In the genomic region with DNA sequence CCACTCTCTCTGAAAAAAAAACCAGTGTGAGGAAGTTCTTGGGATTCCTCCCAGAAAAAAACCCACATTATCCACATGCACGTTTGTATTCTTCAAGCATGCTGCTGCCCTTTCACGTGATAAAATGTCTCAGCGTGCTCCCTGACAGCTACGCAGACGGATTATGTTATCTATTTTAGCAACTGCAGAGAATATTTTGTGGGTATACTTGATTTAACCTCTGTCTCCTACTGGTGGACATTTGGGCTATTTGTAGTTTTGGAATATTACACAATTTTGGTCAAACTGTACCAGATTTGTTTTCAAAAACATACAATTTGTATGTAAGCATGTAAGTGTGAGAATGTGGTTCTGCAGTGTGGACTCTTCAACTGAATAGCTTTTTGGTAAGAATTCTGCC, we compare ENCODE assay signal across 10 cellular contexts. TPM values are rescaled to one million over a fixed set of nuclear protein-coding genes. Genes with fewer than 3 reads are reported as not detected.
DNase-seq lines count a peak whose midpoint lies in the region; ATAC-seq and TF ChIP-seq lines count a peak whose summit lies in the region.
"Had no signal": no experiment of that assay in that cellular context is flagged by ENCODE, and none has a peak within 500 bp of the region (broad histone marks: within the 10 kb centered on the region; RNA-seq: fewer than 3 reads in every experiment).

No MANE protein-coding gene starts in this region.

- TF ChIP-seq CTCF in heart left ventricle (IDR thresholded peaks at IDR 0.05) = peak in 1 of 12 donors; percentile 3
- no peak for TF ChIP-seq CTCF in astrocyte of the spinal cord (IDR thresholded peaks at IDR 0.05; ENCODE audit: low read depth, low read length)
- peak in 1 of 5 experiments; percentile 22 for TF ChIP-seq CTCF in tibial nerve (IDR thresholded peaks at IDR 0.05)

- DNase-seq in heart left ventricle (no peak), cardiac septum (ENCODE audit: low spot score) (no peak), astrocyte of the spinal cord (ENCODE audit: low read depth, low spot score) (peak; percentile 53), tibial nerve (ENCODE audit: low spot score in 2 of 2) (no peak), NCI-H1417 (lab: John Stamatoyannopoulos, UW) (no peak)
- DNase-seq in stimulated activated naive CD4-positive, alpha-beta T cell treated with Interleukin-2 at 50 U/mL for 16 hours (lab: John Stamatoyannopoulos, UW) = no peak
- DNase-seq: Calu3, MM.1S had no signal

- TF ChIP-seq POLR2A in heart left ventricle (IDR thresholded peaks at IDR 0.05) (no peak), tibial nerve (IDR thresholded peaks at IDR 0.05) (no peak)

- in situ Hi-C loops in astrocyte of the spinal cord (cut with HindIII; ENCODE audit: low sequenced_read_pairs) = no loop called here

- H3K4me1 ChIP-seq in heart left ventricle (peaks cover 35 to 100% (median 97%) of the 10 kb centered on the region in 12 donors), mesodermal cell (ENCODE audit: control insufficient read depth, insufficient read depth, low read length, poor library complexity, severe bottlenecking) (peaks cover 76% of the 10 kb centered on the region), tibial nerve (peaks cover 0 to 100% (median 81%) of the 10 kb centered on the region in 4 donors)

- H3K27ac ChIP-seq in heart left ventricle = peak overlapping the region in 11 of 12 donors; percentile 41 to 89 (median 80)
- peak overlapping the region; percentile 77 for H3K27ac ChIP-seq in mesodermal cell (ENCODE audit: low read depth, low read length, severe bottlenecking)
- H3K27ac ChIP-seq in tibial nerve = peak overlapping the region; percentile 41 to 90 (median 66)

- H3K36me3 ChIP-seq in heart left ventricle = no peaks in the 10 kb centered on the region
- peaks cover 31% of the 10 kb centered on the region for H3K36me3 ChIP-seq in mesodermal cell (ENCODE audit: control insufficient read depth, insufficient read depth, low read length)
- H3K36me3 ChIP-seq in tibial nerve = no peaks in the 10 kb centered on the region

- H3K4me3 ChIP-seq in heart left ventricle (peak overlapping the region in 2 of 12 donors; percentile 18 to 23), astrocyte of the spinal cord (ENCODE audit: low read depth, low read length) (no peak overlapping the region), mesodermal cell (ENCODE audit: extremely low read depth, insufficient read depth, low read length, poor library complexity, severe bottlenecking) (no peak overlapping the region), tibial nerve (no peak overlapping the region)

- WGBS in heart left ventricle, 4 donors = 23 to 29% (median 27%) methylated on average over 5 of the region's 5 CpGs
- WGBS in mesodermal cell (ENCODE audit: insufficient coverage in 2 of 2), 2 experiments = 24 to 45% methylated on average over 5 of the region's 5 CpGs
- WGBS in tibial nerve, 2 donors = 26 to 30% methylated on average over 5 of the region's 5 CpGs

- no peak for ATAC-seq in heart left ventricle
- ATAC-seq in GM18511 (IDR thresholded peaks at IDR 0.05; ENCODE audit: unreplicated experiment) = no peak

- no peak for TF ChIP-seq EP300 in tibial nerve (IDR thresholded peaks at IDR 0.05)

- H3K9me3 ChIP-seq in heart left ventricle (no peaks in the 10 kb centered on the region), mesodermal cell (ENCODE audit: control insufficient read depth, low read length) (no peaks in the 10 kb centered on the region), tibial nerve (no peaks in the 10 kb centered on the region)

- intact Hi-C loops in heart left ventricle (cut with DNase I) = loop anchor here in 1 of 10 donors (10.0 kb wide), 1 partner anchor 70 kb away; no protein-coding TSS in a partner anchor
- intact Hi-C loops in cardiac septum (cut with DNase I) = no loop called here

- H3K27me3 ChIP-seq in heart left ventricle = no peaks in the 10 kb centered on the region
- no peaks in the 10 kb centered on the region for H3K27me3 ChIP-seq in tibial nerve

RNA-seq across cellular contexts. Expression of gene PRRC2B, which starts 10.7 kb away (rescaled TPM):
- total RNA-seq in heart left ventricle = 100 to 1,000 TPM in 8 of 9 donors, 10 to 100 TPM in 1; 88.2 to 193 (median 126) TPM
- polyA plus RNA-seq in heart left ventricle = 10 to 100 TPM; 59.9 to 71.2 TPM
- total RNA-seq in cardiac septum = 151 TPM
- polyA plus RNA-seq in mesodermal cell (2013, experiment 1 of 2) = 146 TPM
- polyA plus RNA-seq in mesodermal cell (2013, experiment 2 of 2) = 117 TPM
- total RNA-seq in tibial nerve = 100 to 1,000 TPM in 3 of 4 donors, 10 to 100 TPM in 1; 94.8 to 236 (median 174) TPM
